In the genomic region with DNA sequence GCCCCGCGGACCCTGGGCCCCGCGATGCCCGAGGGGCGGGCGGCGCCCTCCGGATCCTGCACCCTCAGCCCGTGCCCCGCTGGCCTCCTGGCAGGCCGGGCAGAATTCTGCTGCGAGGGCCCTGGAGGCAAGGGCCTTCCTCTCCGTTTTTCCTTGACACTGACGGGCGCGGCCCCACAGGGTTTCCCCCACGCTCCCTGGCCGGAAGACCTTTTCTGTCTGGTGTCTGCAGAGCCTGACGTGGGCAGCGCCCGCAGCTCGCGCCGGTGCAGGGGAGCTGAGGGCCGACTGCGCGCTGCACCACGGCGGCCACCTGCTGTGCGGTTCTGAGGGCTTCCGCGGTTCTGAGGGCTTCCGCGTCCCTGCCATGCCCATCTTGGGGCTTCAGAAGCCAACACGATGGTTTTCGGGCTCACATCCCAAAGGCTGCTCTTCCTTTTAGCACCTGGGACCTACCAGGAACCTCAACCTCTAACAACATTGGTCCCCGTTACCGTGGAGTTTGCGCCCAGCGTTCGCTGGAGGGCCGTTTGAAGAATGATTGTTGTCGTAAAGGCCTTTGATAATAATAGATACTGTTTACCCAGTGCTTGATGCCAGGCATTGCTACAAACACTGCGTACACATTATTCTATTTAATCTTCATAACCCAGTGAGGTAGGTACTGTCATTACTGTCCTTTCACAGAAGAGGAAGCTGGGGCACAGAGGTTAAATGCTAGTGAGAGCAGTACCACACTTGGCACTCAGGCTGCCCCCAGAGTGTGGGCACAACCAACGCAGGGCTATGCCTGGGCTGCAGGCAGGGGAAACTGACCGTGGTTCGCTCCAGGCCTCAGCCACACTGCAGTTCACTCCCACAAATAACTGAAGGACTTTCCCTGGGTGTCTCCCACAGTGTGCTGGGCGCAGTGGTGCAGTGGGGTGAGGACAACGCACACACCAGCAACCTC, we compare ENCODE assay signal across 8 cellular contexts. TPM values are rescaled to one million over a fixed set of nuclear protein-coding genes. Genes with fewer than 3 reads are reported as not detected.
DNase-seq lines count a peak whose midpoint lies in the region; ATAC-seq, FAIRE-seq and TF ChIP-seq lines count a peak whose summit lies in the region.

No MANE protein-coding gene starts in this region.

- no peaks in the 10 kb centered on the region; the same call in 1 of the 2 replicates for H3F3A ChIP-seq in Loucy (ENCODE audit: low read depth)

- DNase-seq in GM12891 (ENCODE audit: insufficient read length, low spot score) = peak; percentile 46
- peak; percentile 23 for DNase-seq in activated CD8-positive, alpha-beta memory T cell treated with anti-CD3 and anti-CD28 coated beads, Interleukin-2, amount 50 U/mL, for 1 hour (ENCODE audit: extremely low read depth)
- no peak for DNase-seq in esophagus squamous epithelium (lab: John Stamatoyannopoulos, UW)
- DNase-seq in osteoblast (ENCODE audit: insufficient read length, low spot score, missing footprints) = no peak
- no peak for DNase-seq in superior temporal gyrus (ENCODE audit: extremely low spot score)

- H3K27ac ChIP-seq in esophagus squamous epithelium = peak overlapping the region; percentile 85 to 94 (median 91)
- H3K27ac ChIP-seq in osteoblast (ENCODE audit: low read depth, low read length) = no peak overlapping the region
- H3K27ac ChIP-seq in urinary bladder (ENCODE audit: low read depth) = peak overlapping the region; percentile 35

- no peaks in the 10 kb centered on the region for H4K20me1 ChIP-seq in Loucy (ENCODE audit: insufficient read depth, low read length, poor library complexity, severe bottlenecking)
- H4K20me1 ChIP-seq in osteoblast (ENCODE audit: insufficient read depth, low read length) = peaks cover 9% of the 10 kb centered on the region

- TF ChIP-seq POLR2A in GM12891 (IDR thresholded peaks at IDR 0.05; ENCODE audit: low read depth, low read length) (no peak), esophagus squamous epithelium (IDR thresholded peaks at IDR 0.05) (no peak)

- TF ChIP-seq CTCF in Loucy (conservative IDR thresholded peaks at IDR 0.05; ENCODE audit: low read length) (no peak), esophagus squamous epithelium (IDR thresholded peaks at IDR 0.05) (no peak), osteoblast (IDR thresholded peaks at IDR 0.05; ENCODE audit: extremely low read depth, low read depth, low read length) (no peak)

- 44 to 45% methylated on average over 4 to 12 of the region's 50 CpGs for WGBS in esophagus squamous epithelium, 2 donors
- 20% methylated on average over 50 of the region's 50 CpGs for WGBS in urinary bladder

- ATAC-seq in GM21825 (IDR thresholded peaks at IDR 0.05; ENCODE audit: unreplicated experiment) = peak; percentile 47

- H2AFZ ChIP-seq in Loucy (ENCODE audit: low read length) (peak overlapping the region; percentile 86), osteoblast (ENCODE audit: low read length) (peak overlapping the region; percentile 92)

- H3K27me3 ChIP-seq in Loucy (ENCODE audit: insufficient read depth, low read length, poor library complexity, severe bottlenecking) (peaks cover 18% of the 10 kb centered on the region), esophagus squamous epithelium (no peaks in the 10 kb centered on the region), osteoblast (ENCODE audit: insufficient read depth, low read length) (no peaks in the 10 kb centered on the region)

- peaks cover 21% of the 10 kb centered on the region for H3K4me1 ChIP-seq in Loucy (ENCODE audit: insufficient read depth, low read length, poor library complexity, severe bottlenecking)
- peaks cover 3 to 29% (median 9%) of the 10 kb centered on the region in 3 donors for H3K4me1 ChIP-seq in esophagus squamous epithelium
- peaks cover 8% of the 10 kb centered on the region for H3K4me1 ChIP-seq in osteoblast (ENCODE audit: insufficient read depth, low read length)
- no peaks in the 10 kb centered on the region for H3K4me1 ChIP-seq in urinary bladder (ENCODE audit: insufficient read depth)

- peak overlapping the region; percentile 63 for H3K9ac ChIP-seq in Loucy (ENCODE audit: low read depth, low read length, poor library complexity, severe bottlenecking)

- no peaks in the 10 kb centered on the region for H3K9me3 ChIP-seq in Loucy (ENCODE audit: insufficient read depth, low read depth, low read length)
- no peaks in the 10 kb centered on the region for H3K9me3 ChIP-seq in esophagus squamous epithelium
- no peaks in the 10 kb centered on the region for H3K9me3 ChIP-seq in osteoblast (ENCODE audit: low read depth, low read length)

- intact Hi-C loops in esophagus squamous epithelium (cut with DNase I) = no loop called here

- H3K79me2 ChIP-seq in Loucy (ENCODE audit: insufficient read depth, low read length) (no peaks in the 10 kb centered on the region), osteoblast (ENCODE audit: insufficient read depth, low read length) (peaks cover 30% of the 10 kb centered on the region)

- FAIRE-seq in GM12891 (lab: Jason Lieb, UNC) = peak; percentile 90

- H3K9me2 ChIP-seq in Loucy (replicated peaks; ENCODE audit: low read depth, low read length) = no peaks in the 10 kb centered on the region

- peak overlapping the region; percentile 72 for H3K4me2 ChIP-seq in Loucy (ENCODE audit: low read depth, low read length, poor library complexity, severe bottlenecking)
- H3K4me2 ChIP-seq in osteoblast (ENCODE audit: insufficient read depth, low read length) = peak overlapping the region; percentile 84

- H3K36me3 ChIP-seq in Loucy (ENCODE audit: insufficient read depth, low read length) (no peaks in the 10 kb centered on the region), esophagus squamous epithelium (no peaks in the 10 kb centered on the region), osteoblast (ENCODE audit: insufficient read depth, low read length) (no peaks in the 10 kb centered on the region), urinary bladder (ENCODE audit: insufficient read depth) (no peaks in the 10 kb centered on the region)

- H3K4me3 ChIP-seq in Loucy (ENCODE audit: low read length, poor library complexity, severe bottlenecking) (peak overlapping the region; percentile 79), esophagus squamous epithelium (peak overlapping the region; percentile 58 to 92 (median 70)), osteoblast (ENCODE audit: insufficient read depth, low read length) (peak overlapping the region; percentile 74), urinary bladder (ENCODE audit: low read depth, low read length) (peak overlapping the region; percentile 87)

TF ChIP-seq in GM12891, 5 proteins besides CTCF, POLR2A, EP300 and RAD21:
- no peak for TF ChIP-seq POLR2AphosphoS5 (IDR thresholded peaks at IDR 0.05; ENCODE audit: low read depth, low read length)
- no peak for TF ChIP-seq TAF1 (IDR thresholded peaks at IDR 0.05; ENCODE audit: low read depth, low read length)
- TF ChIP-seq POU2F2 (IDR thresholded peaks at IDR 0.05; ENCODE audit: low read depth, low read length) = no peak
- no peak for TF ChIP-seq SPI1 (IDR thresholded peaks at IDR 0.05; ENCODE audit: low read depth, low read length)
- no peak for TF ChIP-seq PAX5 (IDR thresholded peaks at IDR 0.05; ENCODE audit: insufficient read depth, low read length, severe bottlenecking)

RNA-seq across cellular contexts. Expression of a gene that starts 0.8 kb away (rescaled TPM):
- 25.2 TPM for polyA plus RNA-seq in GM12891 (2012; ENCODE audit: low read depth, missing spikeins)
- 100 to 1,000 TPM in 1 of 4 donors, 10 to 100 TPM in 3; 59.7 to 101 (median 73.8) TPM for total RNA-seq in esophagus squamous epithelium
- total RNA-seq in osteoblast = 57.5 and 61.0 TPM in 2 replicates
- 39.3 TPM for total RNA-seq in urinary bladder
- polyA plus RNA-seq in urinary bladder = 94.3 TPM

Comparison
In these comparisons a context has a peak if more than half of its experiments do, and no peak if none do; other contexts are left out.
1. DNase-seq: peak in GM12891 (single experiment) and activated CD8-positive, alpha-beta memory T cell treated with anti-CD3 and anti-CD28 coated beads, Interleukin-2, amount 50 U/mL, for 1 hour (single experiment); none in esophagus squamous epithelium (single experiment), osteoblast (single experiment) and superior temporal gyrus (single experiment).
2. Peak in every context shown above with its lines, with median percentiles within 50 percentile points of each other: H3K4me3 ChIP-seq.